ENCODE assay signal across 8 cellular contexts in genomic region chr5:139295692-139296091, GRCh38. TPM values are rescaled to one million over a fixed set of nuclear protein-coding genes. Genes with fewer than 3 reads are reported as not detected.
DNase-seq lines count a peak whose midpoint lies in the region; ATAC-seq and TF ChIP-seq lines count a peak whose summit lies in the region.

No MANE protein-coding gene starts in this region.

- H3K79me2 ChIP-seq in trophoblast cell (ENCODE audit: control insufficient read depth, insufficient read depth, low read length, poor library complexity): peaks cover 34% of the 10 kb centered on the region

- H3K4me1 ChIP-seq in ES-I3 (ENCODE audit: insufficient read depth, low read length): peaks cover 20% of the 10 kb centered on the region
- H3K4me1 ChIP-seq in trophoblast cell (ENCODE audit: control insufficient read depth in 1 of 2, insufficient read depth in 2 of 2, low read length in 2 of 2): peaks cover under 1 to 10% of the 10 kb centered on the region in 2 experiments

- no peak overlapping the region for H2BK12ac ChIP-seq in trophoblast cell (ENCODE audit: low read length)

- peak overlapping the region; percentile 96 for H3K4ac ChIP-seq in trophoblast cell (ENCODE audit: low read depth, low read length)

- no peak for DNase-seq in RWPE1 (ENCODE audit: low spot score)
- DNase-seq in erythroblast (lab: John Stamatoyannopoulos, UW): peak; percentile 31 to 48
- DNase-seq in trophoblast cell: peak in 1 of 2 donors; percentile 17
- DNase-seq in AG20443 (ENCODE audit: low spot score): no peak

- H3K27ac ChIP-seq in RWPE1 (peak overlapping the region; percentile 50; the same call in 1 of the 2 replicates), trophoblast cell (ENCODE audit: low read depth, low read length) (no peak overlapping the region)

- no peak overlapping the region for H4K8ac ChIP-seq in trophoblast cell (ENCODE audit: low read depth, low read length)

- ATAC-seq in HG03571 (IDR thresholded peaks at IDR 0.05; ENCODE audit: unreplicated experiment) (no peak), GM21576 (IDR thresholded peaks at IDR 0.05; ENCODE audit: unreplicated experiment) (no peak), GM18498 (IDR thresholded peaks at IDR 0.05; ENCODE audit: unreplicated experiment) (no peak)

- POLR2A ChIA-PET in RWPE1 (lab: Yijun Ruan, JAX; ENCODE audit: low non-redundant PET): no interaction called here

- WGBS in trophoblast cell (ENCODE audit: extremely low coverage, insufficient coverage, insufficient read length): no CpG with 5 or more reads among the region's 12 CpGs

- no peak overlapping the region for H3K18ac ChIP-seq in trophoblast cell (ENCODE audit: low read length)

- H3K9ac ChIP-seq in ES-I3 (ENCODE audit: low read depth, low read length) (peak overlapping the region; percentile 92; the same call in 1 of the 2 replicates), trophoblast cell (ENCODE audit: low read length) (peak overlapping the region; percentile 42)

- no peak overlapping the region for H3K14ac ChIP-seq in trophoblast cell (ENCODE audit: low read length)

- H4K91ac ChIP-seq in trophoblast cell (ENCODE audit: low read depth, low read length): no peak overlapping the region

- no peak for TF ChIP-seq CTCF in RWPE1 (conservative IDR thresholded peaks at IDR 0.05; ENCODE audit: low read depth)

- H3K36me3 ChIP-seq in ES-I3 (ENCODE audit: insufficient read depth, low read length): no peaks in the 10 kb centered on the region
- H3K36me3 ChIP-seq in trophoblast cell (ENCODE audit: control insufficient read depth in 1 of 2, insufficient read depth in 2 of 2, low read length in 2 of 2): no peaks in the 10 kb centered on the region

- no peaks in the 10 kb centered on the region for H3K27me3 ChIP-seq in trophoblast cell (ENCODE audit: insufficient read depth, low read length)

- peak overlapping the region; percentile 52 for H3K4me2 ChIP-seq in trophoblast cell (ENCODE audit: low read length)

- CTCF ChIA-PET in RWPE1 (lab: Yijun Ruan, JAX): no interaction called here

- no peak overlapping the region for H2AK5ac ChIP-seq in trophoblast cell (ENCODE audit: low read length)

- H4K12ac ChIP-seq in trophoblast cell (ENCODE audit: low read depth, low read length): no peak overlapping the region

- no peak overlapping the region for H2BK120ac ChIP-seq in trophoblast cell (ENCODE audit: insufficient read depth, low read length, poor library complexity)

- no peak overlapping the region for H2BK5ac ChIP-seq in trophoblast cell (ENCODE audit: low read depth, low read length, poor library complexity)

- H3K23ac ChIP-seq in trophoblast cell (ENCODE audit: low read length): no peak overlapping the region

- H3K79me1 ChIP-seq in trophoblast cell (ENCODE audit: low read length): peaks cover 11% of the 10 kb centered on the region

- no peak overlapping the region for H3K4me3 ChIP-seq in trophoblast cell (ENCODE audit: low read depth, low read length)

- no peak overlapping the region for H2AFZ ChIP-seq in trophoblast cell (ENCODE audit: insufficient read depth, low read length, poor library complexity)

- no peak for TF ChIP-seq POLR2A in erythroblast (IDR thresholded peaks at IDR 0.05; ENCODE audit: low read length)

- no peaks in the 10 kb centered on the region for H3K9me3 ChIP-seq in ES-I3 (ENCODE audit: control insufficient read depth, insufficient read depth, low read length)
- no peaks in the 10 kb centered on the region for H3K9me3 ChIP-seq in trophoblast cell (ENCODE audit: insufficient read depth, low read depth, low read length)

RNA-seq across cellular contexts. Expression of gene MATR3, which starts 2.2 kb away (rescaled TPM):
- 164 and 185 TPM in 2 replicates for polyA plus RNA-seq in trophoblast cell (2013)

RNA-seq across cellular contexts. Expression of gene PAIP2, which starts 46.0 kb away (rescaled TPM):
- 156 and 175 TPM in 2 replicates for polyA plus RNA-seq in trophoblast cell (2013)

Comparison
In these comparisons a context has a peak if more than half of its experiments do, and no peak if none do; other contexts are left out.
1. DNase-seq: peak in erythroblast (2 of 2); none in RWPE1 (single experiment) and AG20443 (single experiment).